9 cellular contexts compared by ENCODE assay signal in the genomic region with DNA sequence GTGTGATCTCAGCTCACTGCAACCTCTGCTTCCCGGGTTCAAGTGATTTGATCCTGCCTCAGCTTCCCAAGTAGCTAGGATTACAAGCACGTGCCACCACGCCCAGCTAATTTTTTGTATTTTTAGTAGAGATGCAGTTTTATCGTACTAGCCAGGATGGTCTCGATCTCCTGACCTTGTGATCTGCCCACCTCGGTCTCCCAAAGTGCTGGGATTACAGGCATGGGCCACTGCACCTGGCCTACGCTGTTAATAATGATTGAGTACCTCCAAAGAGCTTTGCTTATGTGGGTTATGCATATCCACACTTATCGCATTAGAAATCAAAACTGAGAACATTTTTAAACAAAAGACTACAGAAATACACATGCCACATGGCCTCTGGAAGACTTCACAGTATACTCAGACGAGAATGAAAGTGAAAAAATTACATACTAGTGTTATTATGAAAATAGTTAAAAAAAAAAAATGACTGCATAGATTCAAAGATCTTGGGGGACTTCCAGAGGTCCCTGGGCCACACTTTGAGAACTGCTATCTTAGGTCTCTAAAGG. TPM values are rescaled to one million over a fixed set of nuclear protein-coding genes. Genes with fewer than 3 reads are reported as not detected.
DNase-seq lines count a peak whose midpoint lies in the region; ATAC-seq and TF ChIP-seq lines count a peak whose summit lies in the region.
"Had no signal": no experiment of that assay in that cellular context is flagged by ENCODE, and none has a peak within 500 bp of the region (broad histone marks: within the 10 kb centered on the region; RNA-seq: fewer than 3 reads in every experiment).

No MANE protein-coding gene starts in this region.

- TF ChIP-seq CTCF in GM13976 (IDR thresholded peaks at IDR 0.05; ENCODE audit: borderline replicate concordance, control extremely low read depth, extremely low read depth, insufficient read depth, missing control alignments) (no peak), nephron progenitor cell (IDR thresholded peaks at IDR 0.05) (no peak)

- H3K27me3 Mint-ChIP-seq in activated T-helper 1 cell treated with anti-CD3 and anti-CD28 coated beads, Interleukin-12 subunit alpha, Interleukin-12 subunit beta, Interleukin-2, Interleukin-4 antibody, amounts not matched to agents 30 ng/mL and 10 ng/mL and 1 ng/mL, durations not matched to agents 14 hours and 24 hours and 36 hours (ENCODE audit: insufficient read depth), result no peaks in the 10 kb centered on the region
- H3K27me3 Mint-ChIP-seq in nephron progenitor cell (ENCODE audit: low read depth, poor library complexity), result peaks cover 2% of the 10 kb centered on the region

- H3K4me1 Mint-ChIP-seq in activated T-helper 1 cell treated with anti-CD3 and anti-CD28 coated beads, Interleukin-12 subunit alpha, Interleukin-12 subunit beta, Interleukin-2, Interleukin-4 antibody, amounts not matched to agents 30 ng/mL and 10 ng/mL and 1 ng/mL, durations not matched to agents 14 hours and 24 hours and 36 hours (ENCODE audit: low read depth), result peaks cover 27% of the 10 kb centered on the region
- H3K4me1 Mint-ChIP-seq in nephron progenitor cell, result no peaks in the 10 kb centered on the region

- DNase-seq in GM13976 (ENCODE audit: low spot score) (peak; percentile 74), NCI-H510A treated with DMSO at 0.1 percent for 48 hours (lab: John Stamatoyannopoulos, UW) (no peak), nephron progenitor cell (no peak), 8988T (no peak), RPMI8226 (no peak)
- no peak for DNase-seq in activated T-helper 1 cell treated with anti-CD3 and anti-CD28 coated beads, Interleukin-12 subunit alpha, Interleukin-12 subunit beta, Interleukin-2, Interleukin-4 antibody, amounts not matched to agents 30 ng/mL and 10 ng/mL and 1 ng/mL, durations not matched to agents 14 hours and 24 hours and 36 hours (ENCODE audit: low spot score)
- DNase-seq: effector CD8-positive, alpha-beta T cell had no signal

- in situ Hi-C loops in GM13976 (cut with MboI; ENCODE audit: low sequenced_read_pairs, unreplicated experiment), result no loop called here

- H3K27ac Mint-ChIP-seq in activated T-helper 1 cell treated with anti-CD3 and anti-CD28 coated beads, Interleukin-12 subunit alpha, Interleukin-12 subunit beta, Interleukin-2, Interleukin-4 antibody, amounts not matched to agents 30 ng/mL and 10 ng/mL and 1 ng/mL, durations not matched to agents 14 hours and 24 hours and 36 hours, result peak overlapping the region; percentile 72
- H3K27ac Mint-ChIP-seq in nephron progenitor cell, result no peak overlapping the region

- ATAC-seq in GM19395 (IDR thresholded peaks at IDR 0.05; ENCODE audit: unreplicated experiment), result peak; percentile 87
- peak; percentile 84 for ATAC-seq in HG02981 (IDR thresholded peaks at IDR 0.05; ENCODE audit: unreplicated experiment)

- H3K9me3 Mint-ChIP-seq in activated T-helper 1 cell treated with anti-CD3 and anti-CD28 coated beads, Interleukin-12 subunit alpha, Interleukin-12 subunit beta, Interleukin-2, Interleukin-4 antibody, amounts not matched to agents 30 ng/mL and 10 ng/mL and 1 ng/mL, durations not matched to agents 14 hours and 24 hours and 36 hours, result no peaks in the 10 kb centered on the region
- no peaks in the 10 kb centered on the region for H3K9me3 Mint-ChIP-seq in nephron progenitor cell

- H3K4me3 Mint-ChIP-seq in activated T-helper 1 cell treated with anti-CD3 and anti-CD28 coated beads, Interleukin-12 subunit alpha, Interleukin-12 subunit beta, Interleukin-2, Interleukin-4 antibody, amounts not matched to agents 30 ng/mL and 10 ng/mL and 1 ng/mL, durations not matched to agents 14 hours and 24 hours and 36 hours, result no peak overlapping the region
- H3K4me3 Mint-ChIP-seq in nephron progenitor cell, result no peak overlapping the region

- peaks cover 40% of the 10 kb centered on the region for H3K36me3 Mint-ChIP-seq in activated T-helper 1 cell treated with anti-CD3 and anti-CD28 coated beads, Interleukin-12 subunit alpha, Interleukin-12 subunit beta, Interleukin-2, Interleukin-4 antibody, amounts not matched to agents 30 ng/mL and 10 ng/mL and 1 ng/mL, durations not matched to agents 14 hours and 24 hours and 36 hours (ENCODE audit: low read depth)
- H3K36me3 Mint-ChIP-seq in nephron progenitor cell (ENCODE audit: low read depth), result peaks cover 40% of the 10 kb centered on the region

- intact Hi-C loops in activated T-helper 1 cell treated with anti-CD3 and anti-CD28 coated beads, Interleukin-12 subunit alpha, Interleukin-12 subunit beta, Interleukin-2, Interleukin-4 antibody, amounts not matched to agents 30 ng/mL and 10 ng/mL and 1 ng/mL, durations not matched to agents 14 hours and 24 hours and 36 hours (cut with micrococcal nuclease), result loop anchor here (1.0 to 2.0 kb wide), 2 partner anchors 18 to 45 kb away; no protein-coding TSS in a partner anchor

RNA-seq across cellular contexts. Expression of gene RPP38, which starts 25.4 kb away (rescaled TPM):
- total RNA-seq in activated T-helper 1 cell treated with anti-CD3 and anti-CD28 coated beads, Interleukin-12 subunit alpha, Interleukin-12 subunit beta, Interleukin-2, Interleukin-4 antibody, amounts not matched to agents 30 ng/mL and 10 ng/mL and 1 ng/mL, durations not matched to agents 14 hours and 24 hours and 36 hours, result 19.6 and 24.8 TPM in 2 replicates

RNA-seq across cellular contexts. Expression of gene ACBD7, which starts 34.0 kb away (rescaled TPM):
- 2.3 and 2.7 TPM in 2 replicates for total RNA-seq in activated T-helper 1 cell treated with anti-CD3 and anti-CD28 coated beads, Interleukin-12 subunit alpha, Interleukin-12 subunit beta, Interleukin-2, Interleukin-4 antibody, amounts not matched to agents 30 ng/mL and 10 ng/mL and 1 ng/mL, durations not matched to agents 14 hours and 24 hours and 36 hours

RNA-seq across cellular contexts. Expression of gene NMT2, which starts 45.9 kb away (rescaled TPM):
- 9.4 and 9.8 TPM in 2 replicates for total RNA-seq in activated T-helper 1 cell treated with anti-CD3 and anti-CD28 coated beads, Interleukin-12 subunit alpha, Interleukin-12 subunit beta, Interleukin-2, Interleukin-4 antibody, amounts not matched to agents 30 ng/mL and 10 ng/mL and 1 ng/mL, durations not matched to agents 14 hours and 24 hours and 36 hours
